8 cellular contexts compared by ENCODE assay signal in the genomic region with DNA sequence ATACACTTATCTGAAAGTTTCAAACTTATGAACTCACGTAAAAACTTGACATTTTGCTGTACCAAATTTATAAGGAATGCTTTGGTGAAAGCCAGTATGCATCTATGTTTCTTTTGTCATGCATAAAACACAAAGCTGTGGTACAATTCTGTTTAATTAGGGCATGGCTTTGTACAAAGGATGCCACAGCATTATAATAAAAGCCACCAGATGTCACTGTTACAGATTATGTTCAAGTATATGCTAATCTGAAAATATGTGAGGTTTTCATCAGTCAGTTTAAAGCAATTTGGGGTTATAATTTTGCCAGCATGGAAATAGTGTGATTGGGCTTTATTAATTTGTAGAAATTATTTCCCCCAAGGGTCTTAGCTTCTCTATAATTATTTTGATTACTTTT.
DNase-seq lines count a peak whose midpoint lies in the region; ATAC-seq and TF ChIP-seq lines count a peak whose summit lies in the region.
"Had no signal": no experiment of that assay in that cellular context is flagged by ENCODE, and none has a peak within 500 bp of the region (broad histone marks: within the 10 kb centered on the region; RNA-seq: fewer than 3 reads in every experiment).

No MANE protein-coding gene starts in this region.

- H3K9me3 ChIP-seq in osteoblast (ENCODE audit: low read depth, low read length) (no peaks in the 10 kb centered on the region), aorta (ENCODE audit: control insufficient read depth, low read length) (no peaks in the 10 kb centered on the region)

- H3K4me3 Mint-ChIP-seq in CD14-positive monocyte, result no peak overlapping the region

- no peaks in the 10 kb centered on the region for H3K79me2 ChIP-seq in osteoblast (ENCODE audit: insufficient read depth, low read length)

- peak; percentile 79 for TF ChIP-seq CTCF in VCaP (conservative IDR thresholded peaks at IDR 0.05)
- TF ChIP-seq CTCF in osteoblast (IDR thresholded peaks at IDR 0.05; ENCODE audit: extremely low read depth, low read depth, low read length), result peak; percentile 16
- no peak for TF ChIP-seq CTCF in CD14-positive monocyte (IDR thresholded peaks at IDR 0.05)

- H3K36me3 ChIP-seq in osteoblast (ENCODE audit: insufficient read depth, low read length), result no peaks in the 10 kb centered on the region
- no peaks in the 10 kb centered on the region for H3K36me3 ChIP-seq in aorta (ENCODE audit: control insufficient read depth in 1 of 2, insufficient read depth in 2 of 2, low read length in 1 of 2)

- peaks cover 0 to 2% (median 0%) of the 10 kb centered on the region in 3 donors for H3K27me3 Mint-ChIP-seq in CD14-positive monocyte (ENCODE audit: low read depth in 3 of 3)

- H3K4me2 ChIP-seq in osteoblast (ENCODE audit: insufficient read depth, low read length), result no peak overlapping the region

- 20 to 33% methylated on average over 1 of the region's 1 CpG for WGBS in aorta, 2 donors

- no peaks in the 10 kb centered on the region for H3K4me1 Mint-ChIP-seq in CD14-positive monocyte

- ATAC-seq in GM18868 (IDR thresholded peaks at IDR 0.05; ENCODE audit: unreplicated experiment) (peak; percentile 67), HG03469 (IDR thresholded peaks at IDR 0.05; ENCODE audit: unreplicated experiment) (peak; percentile 56), aorta (ENCODE audit: low FRiP score) (no peak)

- no peaks in the 10 kb centered on the region for H3K27me3 ChIP-seq in osteoblast (ENCODE audit: insufficient read depth, low read length)
- no peaks in the 10 kb centered on the region for H3K27me3 ChIP-seq in aorta (ENCODE audit: control insufficient read depth in 1 of 2, insufficient read depth in 2 of 2, low read length in 1 of 2)

- no peaks in the 10 kb centered on the region for H3K4me1 ChIP-seq in osteoblast (ENCODE audit: insufficient read depth, low read length)
- H3K4me1 ChIP-seq in aorta (ENCODE audit: control insufficient read depth in 1 of 2, insufficient read depth in 2 of 2, low read length in 2 of 2), result no peaks in the 10 kb centered on the region

- H2AFZ ChIP-seq in osteoblast (ENCODE audit: low read length), result no peak overlapping the region

- H3K36me3 Mint-ChIP-seq in CD14-positive monocyte, result no peaks in the 10 kb centered on the region

- peak; percentile 22 for DNase-seq in osteoblast (ENCODE audit: insufficient read length, low spot score, missing footprints)
- no peak for DNase-seq in NCI-H2227 treated with DMSO at 0.1 percent for 48 hours (lab: John Stamatoyannopoulos, UW)
- DNase-seq in aorta, result no peak
- no peak for DNase-seq in CD14-positive monocyte (ENCODE audit: low spot score)
- DNase-seq: activated T-cell treated with anti-CD3 and anti-CD28 coated beads, Interleukin-2, amount 50 U/mL, for 1 hour had no signal

- H3K4me3 ChIP-seq in osteoblast (ENCODE audit: insufficient read depth, low read length), result no peak overlapping the region
- H3K4me3 ChIP-seq in aorta (ENCODE audit: low read length in 2 of 2), result no peak overlapping the region

- H4K20me1 ChIP-seq in osteoblast (ENCODE audit: insufficient read depth, low read length), result no peaks in the 10 kb centered on the region

- no peaks in the 10 kb centered on the region for H3K9me3 Mint-ChIP-seq in CD14-positive monocyte

- no peak overlapping the region for H3K27ac Mint-ChIP-seq in CD14-positive monocyte

- intact Hi-C loops in aorta (cut with DNase I), result no loop called here
- intact Hi-C loops in CD14-positive monocyte (cut with micrococcal nuclease), result no loop called here

- no peak overlapping the region for H3K27ac ChIP-seq in VCaP
- no peak overlapping the region for H3K27ac ChIP-seq in osteoblast (ENCODE audit: low read depth, low read length)
- H3K27ac ChIP-seq in aorta (ENCODE audit: low read depth in 1 of 2, low read length in 2 of 2), result no peak overlapping the region
